Comparison of ENCODE assay signal across 8 cellular contexts in the genomic region with DNA sequence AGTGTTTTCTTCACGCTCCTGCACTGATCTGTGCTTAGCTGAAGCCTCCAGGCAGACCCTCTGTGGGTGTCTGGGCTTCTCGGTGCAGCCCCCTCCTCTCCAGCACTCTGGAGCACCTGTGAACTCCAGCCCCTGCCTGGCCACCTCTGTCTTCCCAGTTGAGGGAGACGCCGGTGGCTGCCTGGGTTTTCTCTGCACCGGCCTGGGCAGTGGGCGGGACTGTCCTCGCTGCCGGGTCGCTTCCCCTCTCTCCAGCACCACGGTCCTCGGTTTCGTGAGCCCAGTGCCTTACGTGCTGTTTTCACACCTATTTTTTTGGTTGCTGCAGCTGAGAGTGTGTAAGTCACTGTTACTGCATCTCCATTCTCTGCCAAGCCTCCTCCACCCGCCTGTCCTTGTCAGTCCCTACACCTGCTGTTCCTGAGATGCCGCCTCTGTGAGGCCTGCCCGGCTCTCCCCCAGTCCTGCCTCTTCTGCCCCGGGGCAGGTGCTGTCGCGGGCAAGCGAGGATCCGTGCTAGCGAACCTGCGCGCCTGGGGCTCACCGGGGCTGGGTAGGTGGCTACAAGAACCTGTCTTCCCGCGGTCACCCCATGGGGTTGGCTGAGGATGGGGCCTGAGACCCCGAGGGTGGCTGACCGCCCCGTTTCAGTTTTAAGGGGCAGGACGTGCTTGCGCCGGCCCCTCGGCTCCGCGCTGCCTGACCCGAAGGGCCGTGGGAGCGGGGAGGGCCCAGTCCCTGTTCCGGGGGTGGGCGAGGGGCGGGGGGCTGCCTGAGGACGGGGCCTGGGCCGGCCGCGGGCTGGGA.
DNase-seq lines count a peak whose midpoint lies in the region; ATAC-seq, FAIRE-seq and TF ChIP-seq lines count a peak whose summit lies in the region.

No MANE protein-coding gene starts in this region.

- peak overlapping the region; percentile 40 for H3K4me3 ChIP-seq in NB4 (ENCODE audit: low read depth, low read length)
- peak overlapping the region; percentile 64 for H3K4me3 ChIP-seq in iPS-20b (ENCODE audit: low read length)

- H3K36me3 ChIP-seq in iPS-20b (ENCODE audit: insufficient read depth, low read depth, low read length), result no peaks in the 10 kb centered on the region

- peaks cover 81% of the 10 kb centered on the region for H3K27me3 ChIP-seq in iPS-20b (ENCODE audit: insufficient read depth, low read length)

- no peaks in the 10 kb centered on the region for H3K4me1 ChIP-seq in iPS-20b (ENCODE audit: insufficient read depth, low read length)

- TF ChIP-seq CTCF in NB4 (IDR thresholded peaks at IDR 0.05; ENCODE audit: low read depth, low read length), result no peak

- FAIRE-seq in GM19239 (lab: Jason Lieb, UNC), result peak; percentile 53

- H3K27ac ChIP-seq in iPS-20b (ENCODE audit: low read length), result no peak overlapping the region

- no peaks in the 10 kb centered on the region for H3K9me3 ChIP-seq in iPS-20b (ENCODE audit: insufficient read depth, low read depth, low read length)

- no peak for TF ChIP-seq POLR2A in NB4 (IDR thresholded peaks at IDR 0.05; ENCODE audit: extremely low read depth, insufficient read length)

- H3K9ac ChIP-seq in iPS-20b (ENCODE audit: low read depth, low read length), result no peak overlapping the region

- ATAC-seq in HG02623 (IDR thresholded peaks at IDR 0.05; ENCODE audit: unreplicated experiment) (no peak), HG02973 (IDR thresholded peaks at IDR 0.05; ENCODE audit: unreplicated experiment) (no peak)

- DNase-seq in GM19239 (ENCODE audit: insufficient read length, low spot score) (no peak), NB4 (ENCODE audit: low read depth) (peak; percentile 49), KG1 (lab: John Stamatoyannopoulos, UW) (no peak)
- DNase-seq in activated naive CD4-positive, alpha-beta T cell treated with anti-CD3 and anti-CD28 coated beads, Interleukin-2, amount 50 U/mL, for 16 hours, result peak; percentile 41
- peak; percentile 19 to 27 for DNase-seq in stimulated activated CD4-positive, alpha-beta T cell treated with anti-CD3 and anti-CD28 coated beads, Interleukin-4, amount 100 ng/mL, for 4 hours

Comparison
In these comparisons a context has a peak if more than half of its experiments do, and no peak if none do; other contexts are left out.
1. DNase-seq: peak in NB4 (single experiment), activated naive CD4-positive, alpha-beta T cell treated with anti-CD3 and anti-CD28 coated beads, Interleukin-2, amount 50 U/mL, for 16 hours (single experiment) and stimulated activated CD4-positive, alpha-beta T cell treated with anti-CD3 and anti-CD28 coated beads, Interleukin-4, amount 100 ng/mL, for 4 hours (2 of 2); none in GM19239 (single experiment) and KG1 (single experiment).